7 cellular contexts compared by ENCODE assay signal in the genomic region with DNA sequence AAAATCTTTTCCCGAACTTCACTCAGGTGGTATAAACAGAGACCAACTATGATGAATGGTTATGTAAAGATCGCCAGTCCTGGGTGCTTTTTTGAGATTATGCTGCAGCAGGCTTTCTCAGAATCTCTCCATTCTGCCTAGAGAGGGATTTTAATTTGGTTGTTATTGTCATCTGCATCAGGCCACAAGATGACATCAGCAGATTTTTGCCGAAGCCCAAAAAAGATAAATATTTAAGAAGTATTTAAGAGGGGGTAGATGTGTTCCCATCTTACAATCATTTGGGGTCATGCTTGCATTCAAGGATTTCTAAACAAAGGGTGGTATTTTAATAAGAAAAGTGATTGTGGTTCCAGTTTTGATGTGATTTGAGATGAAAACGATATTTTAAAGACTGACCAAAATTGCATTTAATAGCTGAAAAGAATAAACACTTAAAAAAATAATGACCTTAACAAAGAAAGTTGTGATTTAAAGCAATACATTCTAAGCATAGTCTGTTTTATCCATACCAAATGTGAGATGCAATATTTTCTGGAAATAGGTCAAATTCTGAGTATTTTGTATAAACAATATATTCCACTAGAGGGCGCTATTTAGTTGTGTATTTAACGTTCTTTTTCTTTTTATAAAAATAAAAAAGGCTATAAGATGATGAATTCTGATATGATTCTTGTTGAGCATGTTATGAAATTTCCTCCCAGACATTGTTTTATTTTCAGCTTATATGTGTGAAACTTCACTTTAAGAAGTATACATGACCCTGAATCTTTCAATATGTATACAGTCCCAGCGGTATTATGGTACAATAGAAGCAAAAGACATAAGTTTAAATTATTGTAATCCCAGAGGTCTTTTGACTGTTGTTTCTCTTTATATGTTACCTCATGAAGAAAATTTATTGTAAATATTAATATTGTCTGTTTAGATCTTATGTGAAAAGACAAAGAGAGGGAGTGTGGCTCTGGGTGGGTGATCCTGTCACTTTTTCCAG. TPM values are rescaled to one million over a fixed set of nuclear protein-coding genes. Genes with fewer than 3 reads are reported as not detected.
A peak's percentile ranks its signal among the peaks of the same experiment; 100 is the strongest.
DNase-seq lines count a peak whose midpoint lies in the region; ATAC-seq, FAIRE-seq and TF ChIP-seq lines count a peak whose summit lies in the region.

No MANE protein-coding gene starts in this region.

- FAIRE-seq in GM12892 (lab: Jason Lieb, UNC), result no peak

- CTCF ChIA-PET in GM10248 (lab: Yijun Ruan, JAX), result interaction anchor here (1.0 to 1.6 kb wide), 5 partner anchors 8 to 114 kb away, joined by 3 to 6 read pairs (median 3); no protein-coding TSS in a partner anchor

- H3K27me3 Mint-ChIP-seq in activated T-cell treated with anti-CD3 and anti-CD28 coated beads, Interleukin-2, amount 50 U/mL, for 72 hours (ENCODE audit: low read depth), result no peaks in the 10 kb centered on the region

- no peaks in the 10 kb centered on the region for H3K36me3 Mint-ChIP-seq in activated T-cell treated with anti-CD3 and anti-CD28 coated beads, Interleukin-2, amount 50 U/mL, for 72 hours (ENCODE audit: insufficient read depth in 2 of 2)

- DNase-seq in GM10248 (ENCODE audit: extremely low spot score) (peak; percentile 31), NCI-H1105 treated with DMSO at 0.1 percent for 48 hours (lab: John Stamatoyannopoulos, UW) (peak; percentile 46), astrocyte of the hippocampus (ENCODE audit: low read depth, low spot score) (peak; percentile 5), lung microvascular endothelial cell (ENCODE audit: low read depth in 2 of 2) (peak; percentile 8 to 19), GM12892 (ENCODE audit: insufficient read length) (no peak)
- no peak for DNase-seq in activated T-cell treated with anti-CD3 and anti-CD28 coated beads, Interleukin-2, amount 50 U/mL, for 72 hours

- no peak overlapping the region for H3K4me3 Mint-ChIP-seq in activated T-cell treated with anti-CD3 and anti-CD28 coated beads, Interleukin-2, amount 50 U/mL, for 72 hours

- no peaks in the 10 kb centered on the region for H3K4me1 Mint-ChIP-seq in activated T-cell treated with anti-CD3 and anti-CD28 coated beads, Interleukin-2, amount 50 U/mL, for 72 hours (ENCODE audit: low read depth)

- peak; percentile 43 for TF ChIP-seq CTCF in GM10248 (IDR thresholded peaks at IDR 0.05; ENCODE audit: control extremely low read depth, extremely low read depth, low read depth, missing control alignments)

- no peak for ATAC-seq in activated T-cell treated with anti-CD3 and anti-CD28 coated beads, Interleukin-2, amount 50 U/mL, for 72 hours (replicated peaks in 1 of 2)
- ATAC-seq in GM18907 (IDR thresholded peaks at IDR 0.05; ENCODE audit: unreplicated experiment), result no peak

- POLR2A ChIA-PET in GM10248 (lab: Yijun Ruan, JAX), result no interaction called here

- H3K9me3 Mint-ChIP-seq in activated T-cell treated with anti-CD3 and anti-CD28 coated beads, Interleukin-2, amount 50 U/mL, for 72 hours, result no peaks in the 10 kb centered on the region

- TF ChIP-seq POLR2A in GM12892 (IDR thresholded peaks at IDR 0.05; ENCODE audit: low read depth, low read length), result no peak

- no peak overlapping the region for H3K27ac Mint-ChIP-seq in activated T-cell treated with anti-CD3 and anti-CD28 coated beads, Interleukin-2, amount 50 U/mL, for 72 hours

RNA-seq across cellular contexts. Expression of a gene that starts 51.0 kb away (rescaled TPM):
- 24.6 and 33.9 TPM in 2 replicates for total RNA-seq in lung microvascular endothelial cell
- total RNA-seq in activated T-cell treated with anti-CD3 and anti-CD28 coated beads, Interleukin-2, amount 50 U/mL, for 72 hours, result 10 to 100 TPM; 11.6 to 12.4 TPM
- polyA plus RNA-seq in GM12892 (2012; ENCODE audit: missing spikeins), result 9.8 TPM

Comparison
In these comparisons a context has a peak if more than half of its experiments do, and no peak if none do; other contexts are left out.
1. DNase-seq: peak in GM10248 (single experiment), NCI-H1105 treated with DMSO at 0.1 percent for 48 hours (single experiment), astrocyte of the hippocampus (single experiment) and lung microvascular endothelial cell (2 of 2); none in activated T-cell treated with anti-CD3 and anti-CD28 coated beads, Interleukin-2, amount 50 U/mL, for 72 hours (0 of 2) and GM12892 (single experiment).